Comparison of ENCODE assay signal across 2 cellular contexts in genomic region chr3:24523988-24524727, GRCh38.
TF ChIP-seq lines count a peak whose summit lies in the region.

No MANE protein-coding gene starts in this region.

TF ChIP-seq in K562, 482 proteins besides CTCF, POLR2A, EP300 and RAD21:
- TF ChIP-seq CCNT2 (IDR thresholded peaks at IDR 0.05; ENCODE audit: borderline replicate concordance, extremely low read depth, insufficient read length, low read depth, low read length): no peak
- no peak for TF ChIP-seq FOXM1 (IDR thresholded peaks at IDR 0.05; ENCODE audit: low read depth)
- TF ChIP-seq FOXM1 (CRISPR knock-in tag; IDR thresholded peaks at IDR 0.05; ENCODE audit: low read depth): no peak
- 0 out of 2 replicates have a peak, but pooled peaks have one; percentile 31 for TF ChIP-seq FOSL1 (tag; conservative IDR thresholded peaks at IDR 0.05)
- no peak for TF ChIP-seq ZSCAN32 (CRISPR knock-in tag; IDR thresholded peaks at IDR 0.05)
- 0 out of 2 replicates have a peak, but pooled peaks have one; percentile 11 for TF ChIP-seq TEAD4 (IDR thresholded peaks at IDR 0.05; ENCODE audit: low read length)
- TF ChIP-seq TEAD4 (CRISPR knock-in tag; IDR thresholded peaks at IDR 0.05; ENCODE audit: borderline replicate concordance): no peak
- TF ChIP-seq, protein P1, sequence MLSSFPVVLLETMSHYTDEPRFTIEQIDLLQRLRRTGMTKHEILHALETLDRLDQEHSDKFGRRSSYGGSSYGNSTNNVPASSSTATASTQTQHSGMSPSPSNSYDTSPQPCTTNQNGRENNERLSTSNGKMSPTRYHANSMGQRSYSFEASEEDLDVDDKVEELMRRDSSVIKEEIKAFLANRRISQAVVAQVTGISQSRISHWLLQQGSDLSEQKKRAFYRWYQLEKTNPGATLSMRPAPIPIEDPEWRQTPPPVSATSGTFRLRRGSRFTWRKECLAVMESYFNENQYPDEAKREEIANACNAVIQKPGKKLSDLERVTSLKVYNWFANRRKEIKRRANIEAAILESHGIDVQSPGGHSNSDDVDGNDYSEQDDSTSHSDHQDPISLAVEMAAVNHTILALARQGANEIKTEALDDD (IDR thresholded peaks at IDR 0.05): 0 out of 2 replicates have a peak, but pooled peaks have one; percentile 29

TF ChIP-seq in WTC11, 78 proteins besides CTCF, POLR2A, EP300 and RAD21:
- no peak for TF ChIP-seq TEAD4 (CRISPR knock-in tag; IDR thresholded peaks at IDR 0.05)
- TF ChIP-seq GRHL2 (CRISPR knock-in tag; IDR thresholded peaks at IDR 0.05; ENCODE audit: insufficient replicate concordance, severe bottlenecking): no peak
- TF ChIP-seq, protein P2, sequence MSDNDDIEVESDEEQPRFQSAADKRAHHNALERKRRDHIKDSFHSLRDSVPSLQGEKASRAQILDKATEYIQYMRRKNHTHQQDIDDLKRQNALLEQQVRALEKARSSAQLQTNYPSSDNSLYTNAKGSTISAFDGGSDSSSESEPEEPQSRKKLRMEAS (CRISPR knock-in tag; IDR thresholded peaks at IDR 0.05): no peak
- no peak for TF ChIP-seq NR2C2 (CRISPR knock-in tag; IDR thresholded peaks at IDR 0.05)
- TF ChIP-seq SMAD3 (CRISPR knock-in tag; IDR thresholded peaks at IDR 0.05; ENCODE audit: borderline replicate concordance): no peak
- TF ChIP-seq, protein P3, sequence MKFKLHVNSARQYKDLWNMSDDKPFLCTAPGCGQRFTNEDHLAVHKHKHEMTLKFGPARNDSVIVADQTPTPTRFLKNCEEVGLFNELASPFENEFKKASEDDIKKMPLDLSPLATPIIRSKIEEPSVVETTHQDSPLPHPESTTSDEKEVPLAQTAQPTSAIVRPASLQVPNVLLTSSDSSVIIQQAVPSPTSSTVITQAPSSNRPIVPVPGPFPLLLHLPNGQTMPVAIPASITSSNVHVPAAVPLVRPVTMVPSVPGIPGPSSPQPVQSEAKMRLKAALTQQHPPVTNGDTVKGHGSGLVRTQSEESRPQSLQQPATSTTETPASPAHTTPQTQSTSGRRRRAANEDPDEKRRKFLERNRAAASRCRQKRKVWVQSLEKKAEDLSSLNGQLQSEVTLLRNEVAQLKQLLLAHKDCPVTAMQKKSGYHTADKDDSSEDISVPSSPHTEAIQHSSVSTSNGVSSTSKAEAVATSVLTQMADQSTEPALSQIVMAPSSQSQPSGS (CRISPR knock-in tag; IDR thresholded peaks at IDR 0.05; ENCODE audit: borderline replicate concordance, low read depth): no peak
- no peak for TF ChIP-seq JUN (CRISPR knock-in tag; IDR thresholded peaks at IDR 0.05)
- TF ChIP-seq TP53 (CRISPR knock-in tag; IDR thresholded peaks at IDR 0.05): no peak
- no peak for TF ChIP-seq MYBL2 (CRISPR knock-in tag; IDR thresholded peaks at IDR 0.05)
